In genomic region chr5:170483701-170484458, GRCh38 we compare ENCODE assay signal across 13 cellular contexts. TPM values are rescaled to one million over a fixed set of nuclear protein-coding genes. Genes with fewer than 3 reads are reported as not detected.
DNase-seq lines count a peak whose midpoint lies in the region; FAIRE-seq and TF ChIP-seq lines count a peak whose summit lies in the region.
"Had no signal": no experiment of that assay in that cellular context is flagged by ENCODE, and none has a peak within 500 bp of the region (broad histone marks: within the 10 kb centered on the region; RNA-seq: fewer than 3 reads in every experiment).

No MANE protein-coding gene starts in this region.

- no peak for FAIRE-seq in GM12892 (lab: Jason Lieb, UNC)
- FAIRE-seq: G401.6 had no signal

- TF ChIP-seq CTCF in epithelial cell of esophagus (IDR thresholded peaks at IDR 0.05; ENCODE audit: insufficient read depth, low read depth, low read length, missing control alignments) (no peak), GM20000 (IDR thresholded peaks at IDR 0.05; ENCODE audit: extremely low read depth, missing control alignments) (no peak)

- H3K4me3 ChIP-seq in epithelial cell of esophagus (ENCODE audit: low read length), result no peak overlapping the region
- H3K4me3 ChIP-seq: esophagus squamous epithelium, psoas muscle had no signal

- DNase-seq in A172 (ENCODE audit: low spot score) (peak; percentile 87), DMS79 treated with DMSO at 0.1 percent for 48 hours (lab: John Stamatoyannopoulos, UW) (peak; percentile 37), NOMO-1 treated with dmso at 0.1 percent for 144 hours (lab: John Stamatoyannopoulos, UW; ENCODE audit: unreplicated experiment) (peak; percentile 36), epithelial cell of esophagus (ENCODE audit: low read depth) (peak; percentile 40), GM12892 (ENCODE audit: insufficient read length) (no peak), GM20000 (ENCODE audit: low spot score) (no peak), amniotic stem cell (lab: John Stamatoyannopoulos, UW) (no peak)
- DNase-seq in activated naive CD4-positive, alpha-beta T cell (lab: John Stamatoyannopoulos, UW), result no peak
- DNase-seq: activated CD4-positive, alpha-beta T cell treated with anti-CD3 and anti-CD28 coated beads for 1 hour; esophagus squamous epithelium; psoas muscle had no signal

- TF ChIP-seq POLR2A in GM12892 (IDR thresholded peaks at IDR 0.05; ENCODE audit: low read depth, low read length), result no peak

RNA-seq across cellular contexts. Expression of gene KCNIP1, which starts 19.9 kb away (rescaled TPM):
- total RNA-seq in A172 (2014; rRNA removed; shearing (Covaris generic)), result 0.36 TPM in 1 of 2 replicates, not detected in the other
- polyA plus RNA-seq in GM12892 (2012; ENCODE audit: missing spikeins), result not detected
- total RNA-seq: esophagus squamous epithelium, psoas muscle had no signal
- polyA plus RNA-seq: IgD-negative memory B cell had no signal

Comparison
In these comparisons a context has a peak if more than half of its experiments do, and no peak if none do; other contexts are left out.
1. DNase-seq: peak in A172 (single experiment), DMS79 treated with DMSO at 0.1 percent for 48 hours (single experiment), NOMO-1 treated with dmso at 0.1 percent for 144 hours (single experiment) and epithelial cell of esophagus (single experiment); none in GM12892 (single experiment), GM20000 (single experiment), activated naive CD4-positive, alpha-beta T cell (0 of 4) and amniotic stem cell (single experiment).